In the genomic region with DNA sequence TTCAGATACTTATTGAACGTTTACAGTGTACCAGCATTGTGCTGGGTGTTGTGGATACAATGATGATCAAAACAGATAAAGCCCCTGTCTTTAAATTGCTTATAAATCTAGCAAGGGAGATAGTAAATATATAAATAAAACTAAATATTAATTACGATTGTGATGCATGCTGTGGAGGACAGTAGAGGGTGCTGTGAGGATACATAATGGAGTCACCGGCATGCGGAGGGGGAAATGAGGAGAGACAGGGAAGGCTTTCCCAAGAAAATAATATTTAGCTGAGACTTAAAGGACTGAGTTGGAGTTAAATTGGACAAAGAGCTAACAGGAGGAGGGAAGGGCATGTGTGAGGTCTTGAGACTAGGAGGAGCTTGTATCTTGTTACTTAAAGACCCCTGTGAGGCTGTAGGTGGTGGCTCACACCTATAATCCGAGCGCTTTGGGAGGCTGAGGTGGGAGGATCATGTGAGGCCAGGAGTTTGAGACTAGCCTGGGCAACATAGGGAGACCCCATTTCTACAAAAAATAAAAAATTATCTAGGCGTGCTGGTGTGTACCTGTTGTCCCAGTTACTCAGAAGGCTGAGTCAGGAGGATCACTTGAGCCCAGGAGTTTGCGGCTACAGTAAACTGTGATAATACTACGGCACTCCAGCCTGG, we compare ENCODE assay signal across 9 cellular contexts. TPM values are rescaled to one million over a fixed set of nuclear protein-coding genes. Genes with fewer than 3 reads are reported as not detected.
A peak's percentile ranks its signal among the peaks of the same experiment; 100 is the strongest.
DNase-seq lines count a peak whose midpoint lies in the region; ATAC-seq and TF ChIP-seq lines count a peak whose summit lies in the region.
"Had no signal": no experiment of that assay in that cellular context is flagged by ENCODE, and none has a peak within 500 bp of the region (broad histone marks: within the 10 kb centered on the region; RNA-seq: fewer than 3 reads in every experiment).

No MANE protein-coding gene starts in this region.

- H3K27me3 ChIP-seq in aorta (ENCODE audit: control insufficient read depth in 1 of 2, insufficient read depth in 2 of 2, low read length in 1 of 2) (no peaks in the 10 kb centered on the region), MG63 (no peaks in the 10 kb centered on the region)

- ATAC-seq in WTC11 (no peak), aorta (ENCODE audit: low FRiP score) (peak; percentile 51)

- TF ChIP-seq CTCF in AG10803 (conservative IDR thresholded peaks at IDR 0.05; ENCODE audit: low read length), result peak; percentile 80
- 0 out of 3 replicates have a peak, but pooled peaks have one; percentile 14 for TF ChIP-seq CTCF in GM12872 (IDR thresholded peaks at IDR 0.05; ENCODE audit: insufficient read depth, low read depth, low read length)
- TF ChIP-seq CTCF in WTC11 (IDR thresholded peaks at IDR 0.05), result no peak

- H3K27me3 Mint-ChIP-seq in WTC11 (ENCODE audit: low read depth), result peaks cover 4% of the 10 kb centered on the region; the same call in 1 of the 2 replicates

- H3K4me1 ChIP-seq in aorta (ENCODE audit: control insufficient read depth in 1 of 2, insufficient read depth in 2 of 2, low read length in 2 of 2), result no peaks in the 10 kb centered on the region

- peak; percentile 81 for DNase-seq in AG10803 (ENCODE audit: low read depth)
- DNase-seq in WTC11 (ENCODE audit: low spot score), result no peak
- DNase-seq in hepatic stellate cell (ENCODE audit: low spot score), result peak; percentile 68
- no peak for DNase-seq in aorta
- no peak for DNase-seq in H4 (ENCODE audit: low spot score)
- DNase-seq in MG63, result no peak
- no peak for DNase-seq in HuH-7 (ENCODE audit: low spot score)

- no peaks in the 10 kb centered on the region for H3K36me3 ChIP-seq in aorta (ENCODE audit: control insufficient read depth in 1 of 2, insufficient read depth in 2 of 2, low read length in 1 of 2)
- no peaks in the 10 kb centered on the region for H3K36me3 ChIP-seq in MG63

- CTCF ChIA-PET in WTC11 (lab: Charles Lee), result interaction anchor here (0.6 to 2.3 kb wide), 16 partner anchors 10 to 384 kb away, joined by 3 to 19 read pairs (median 5); a partner anchor contains a TSS

- peaks cover 28% of the 10 kb centered on the region for H3K9me3 Mint-ChIP-seq in WTC11

- peaks cover 35% of the 10 kb centered on the region for H3K4me1 Mint-ChIP-seq in WTC11

- peak overlapping the region; percentile 75 for H3K27ac Mint-ChIP-seq in WTC11

- peak overlapping the region; percentile 45 for H3K4me3 Mint-ChIP-seq in WTC11

- H3K4me3 ChIP-seq in AG10803 (ENCODE audit: low read length) (no peak overlapping the region), aorta (ENCODE audit: low read length in 2 of 2) (no peak overlapping the region), MG63 (no peak overlapping the region)

- no peak overlapping the region for H3K27ac ChIP-seq in aorta (ENCODE audit: low read depth in 1 of 2, low read length in 2 of 2)
- H3K27ac ChIP-seq: epithelial cell of prostate had no signal

- H3K36me3 Mint-ChIP-seq in WTC11, result peaks cover 19% of the 10 kb centered on the region

- intact Hi-C loops in aorta (cut with DNase I), result loop anchor here (5.0 to 10.0 kb wide), 7 partner anchors 38 to 383 kb away; a partner anchor contains a TSS

- POLR2A ChIA-PET in WTC11 (lab: Charles Lee), result interaction anchor here (0.6 kb wide), 1 partner anchor 131 kb away, joined by 3 read pairs; no protein-coding TSS in a partner anchor

- H3K9me3 ChIP-seq in aorta (ENCODE audit: control insufficient read depth, low read length) (no peaks in the 10 kb centered on the region), MG63 (no peaks in the 10 kb centered on the region)

- WGBS in aorta, 2 donors, result 47 to 56% methylated on average over 9 of the region's 9 CpGs

TF ChIP-seq in WTC11, 78 proteins besides CTCF, POLR2A, EP300 and RAD21:
- TF ChIP-seq PRRX2 (CRISPR knock-in tag; IDR thresholded peaks at IDR 0.05) (no peak), ATF1 (CRISPR knock-in tag; IDR thresholded peaks at IDR 0.05) (no peak), ZNF121 (CRISPR knock-in tag; IDR thresholded peaks at IDR 0.05) (peak; percentile 77; the same call in 1 of the 2 replicates), GTF2I (CRISPR knock-in tag; conservative IDR thresholded peaks at IDR 0.05) (0 out of 2 replicates have a peak, but pooled peaks have one; percentile 71), FOXK1 (CRISPR knock-in tag; IDR thresholded peaks at IDR 0.05) (no peak)

RNA-seq across cellular contexts. Expression of a gene that starts 2.4 kb away (rescaled TPM):
- total RNA-seq in WTC11 (2021) (13.5 to 16.6 TPM (median 15.6 TPM) in 3 replicates), aorta (10 to 100 TPM; 16.9 to 21.8 TPM)
- polyA plus RNA-seq in aorta, result 10 to 100 TPM in 1 of 2 donors, 1 to 10 TPM in 1; 8.1 to 19.5 TPM
- total RNA-seq in H4 (2014; rRNA removed; shearing (Covaris generic)), result 16.2 and 37.0 TPM in 2 replicates
- total RNA-seq in MG63 (2014; rRNA removed; shearing (Covaris generic); ENCODE audit: low replicate concordance), result 16.5 and 19.7 TPM in 2 replicates

Comparison
In these comparisons a context has a peak if more than half of its experiments do, and no peak if none do; other contexts are left out.
1. DNase-seq: peak in AG10803 (single experiment) and hepatic stellate cell (single experiment); none in WTC11 (single experiment), aorta (0 of 2), H4 (single experiment), MG63 (single experiment) and HuH-7 (single experiment).